In genomic region chr9:94165592-94166236, GRCh38 we compare ENCODE assay signal across 1 cellular context.
TF ChIP-seq lines count a peak whose summit lies in the region.

No MANE protein-coding gene starts in this region.

TF ChIP-seq in GM12878, 131 proteins besides CTCF, POLR2A, EP300 and RAD21 (continued from another document and continues in another):
- TF ChIP-seq MYC (IDR thresholded peaks at IDR 0.05; ENCODE audit: insufficient read depth, insufficient read length, insufficient replicate concordance, low read length, severe bottlenecking) (peak; percentile 76), MEF2A (IDR thresholded peaks at IDR 0.05; ENCODE audit: insufficient read depth, low read depth, low read length) (no peak), TCF12 (IDR thresholded peaks at IDR 0.05; ENCODE audit: low read depth, low read length) (no peak), EED (IDR thresholded peaks at IDR 0.05; ENCODE audit: low read depth) (no peak), KAT2A (conservative IDR thresholded peaks at IDR 0.05; ENCODE audit: control insufficient read depth, low read depth, low read length) (no peak), SUPT20H (IDR thresholded peaks at IDR 0.05; ENCODE audit: borderline replicate concordance, control insufficient read depth, low read depth, low read length) (no peak), BMI1 (IDR thresholded peaks at IDR 0.05; ENCODE audit: borderline replicate concordance) (no peak), ASH2L (IDR thresholded peaks at IDR 0.05; ENCODE audit: borderline replicate concordance, low read depth) (no peak), CBX3 (IDR thresholded peaks at IDR 0.05; ENCODE audit: borderline replicate concordance, low read depth) (no peak), JUND (IDR thresholded peaks at IDR 0.05; ENCODE audit: low read depth, low read length) (no peak), CREB1 (IDR thresholded peaks at IDR 0.05; ENCODE audit: low read depth) (peak; percentile 88), TAF1 (IDR thresholded peaks at IDR 0.05; ENCODE audit: borderline replicate concordance, low read depth, low read length) (no peak), STAT3 (IDR thresholded peaks at IDR 0.05; ENCODE audit: low read depth, low read length) (no peak), ZNF217 (IDR thresholded peaks at IDR 0.05) (peak; percentile 40; the same call in 1 of the 2 replicates), NFYA (IDR thresholded peaks at IDR 0.05; ENCODE audit: borderline replicate concordance, low read depth, low read length) (peak; percentile 90), PAX8 (IDR thresholded peaks at IDR 0.05) (no peak), LARP7 (IDR thresholded peaks at IDR 0.05) (no peak), SREBF1 (IDR thresholded peaks at IDR 0.05; ENCODE audit: low read length) (no peak), HDGF (IDR thresholded peaks at IDR 0.05) (peak; percentile 89; the same call in 1 of the 2 replicates), CHD2 (IDR thresholded peaks at IDR 0.05; ENCODE audit: borderline replicate concordance, low read depth, low read length) (peak; percentile 94), ZNF622 (IDR thresholded peaks at IDR 0.05) (no peak), SRF (IDR thresholded peaks at IDR 0.05; ENCODE audit: low read depth in 2 of 2, low read length in 2 of 2) (no peak), MYB (IDR thresholded peaks at IDR 0.05; ENCODE audit: borderline replicate concordance, low read depth, low read length) (no peak), RELB (IDR thresholded peaks at IDR 0.05; ENCODE audit: low read depth) (no peak), DPF2 (IDR thresholded peaks at IDR 0.05) (peak; percentile 98; the same call in 1 of the 2 replicates), FOXM1 (IDR thresholded peaks at IDR 0.05; ENCODE audit: low read depth, low read length) (no peak), HCFC1 (IDR thresholded peaks at IDR 0.05; ENCODE audit: low read length) (no peak; the same call in 1 of the 2 replicates), BCL3 (IDR thresholded peaks at IDR 0.05; ENCODE audit: borderline replicate concordance, insufficient read depth, low read depth, low read length, poor library complexity, severe bottlenecking) (no peak), POLR2AphosphoS2 (IDR thresholded peaks at IDR 0.05; ENCODE audit: low read depth, low read length) (peak; percentile 74; the same call in 1 of the 2 replicates), SPI1 (IDR thresholded peaks at IDR 0.05; ENCODE audit: borderline replicate concordance, insufficient read depth, low read depth, low read length) (no peak), WRNIP1 (IDR thresholded peaks at IDR 0.05; ENCODE audit: borderline replicate concordance, low read depth, low read length) (no peak), PAX5 (IDR thresholded peaks at IDR 0.05; ENCODE audit: borderline replicate concordance, low read depth, low read length) (peak; percentile 2; the same call in 1 of the 2 replicates), HDAC2 (IDR thresholded peaks at IDR 0.05) (0 out of 2 replicates have a peak, but pooled peaks have one; percentile 47), NBN (IDR thresholded peaks at IDR 0.05) (peak; percentile 46; the same call in 1 of the 2 replicates), RFX5 (IDR thresholded peaks at IDR 0.05; ENCODE audit: low read depth, low read length) (0 out of 2 replicates have a peak, but pooled peaks have one; percentile 44), SIN3A (IDR thresholded peaks at IDR 0.05; ENCODE audit: low read depth, low read length) (peak; percentile 78; the same call in 1 of the 2 replicates), SMAD5 (IDR thresholded peaks at IDR 0.05; ENCODE audit: low read depth) (no peak), BCL11A (IDR thresholded peaks at IDR 0.05; ENCODE audit: low read depth, low read length) (no peak), MAX (IDR thresholded peaks at IDR 0.05; ENCODE audit: low read depth, low read length) (peak; percentile 97), TCF7 (IDR thresholded peaks at IDR 0.05; ENCODE audit: borderline replicate concordance) (no peak), ZNF207 (IDR thresholded peaks at IDR 0.05; ENCODE audit: borderline replicate concordance) (no peak), NR2C2 (IDR thresholded peaks at IDR 0.05; ENCODE audit: borderline replicate concordance, control insufficient read depth, insufficient read length, low read depth) (no peak), EGR1 (IDR thresholded peaks at IDR 0.05; ENCODE audit: borderline replicate concordance in 1 of 2, low read depth in 2 of 2, low read length in 2 of 2) (peak in 1 of 2 experiments; percentile 37; a peak in 1 of 3 replicates), YY1 (IDR thresholded peaks at IDR 0.05; ENCODE audit: low read depth, low read length) (no peak), POLR2AphosphoS5 (IDR thresholded peaks at IDR 0.05; ENCODE audit: low read length) (no peak), CHD1 (IDR thresholded peaks at IDR 0.05; ENCODE audit: low read depth, low read length) (no peak), SREBF2 (IDR thresholded peaks at IDR 0.05; ENCODE audit: low read length) (no peak), SUZ12 (IDR thresholded peaks at IDR 0.05; ENCODE audit: unreplicated experiment) (no peak)
- TF ChIP-seq, protein P1, sequence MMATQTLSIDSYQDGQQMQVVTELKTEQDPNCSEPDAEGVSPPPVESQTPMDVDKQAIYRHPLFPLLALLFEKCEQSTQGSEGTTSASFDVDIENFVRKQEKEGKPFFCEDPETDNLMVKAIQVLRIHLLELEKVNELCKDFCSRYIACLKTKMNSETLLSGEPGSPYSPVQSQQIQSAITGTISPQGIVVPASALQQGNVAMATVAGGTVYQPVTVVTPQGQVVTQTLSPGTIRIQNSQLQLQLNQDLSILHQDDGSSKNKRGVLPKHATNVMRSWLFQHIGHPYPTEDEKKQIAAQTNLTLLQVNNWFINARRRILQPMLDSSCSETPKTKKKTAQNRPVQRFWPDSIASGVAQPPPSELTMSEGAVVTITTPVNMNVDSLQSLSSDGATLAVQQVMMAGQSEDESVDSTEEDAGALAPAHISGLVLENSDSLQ (IDR thresholded peaks at IDR 0.05): peak; percentile 98
- TF ChIP-seq, protein P2, sequence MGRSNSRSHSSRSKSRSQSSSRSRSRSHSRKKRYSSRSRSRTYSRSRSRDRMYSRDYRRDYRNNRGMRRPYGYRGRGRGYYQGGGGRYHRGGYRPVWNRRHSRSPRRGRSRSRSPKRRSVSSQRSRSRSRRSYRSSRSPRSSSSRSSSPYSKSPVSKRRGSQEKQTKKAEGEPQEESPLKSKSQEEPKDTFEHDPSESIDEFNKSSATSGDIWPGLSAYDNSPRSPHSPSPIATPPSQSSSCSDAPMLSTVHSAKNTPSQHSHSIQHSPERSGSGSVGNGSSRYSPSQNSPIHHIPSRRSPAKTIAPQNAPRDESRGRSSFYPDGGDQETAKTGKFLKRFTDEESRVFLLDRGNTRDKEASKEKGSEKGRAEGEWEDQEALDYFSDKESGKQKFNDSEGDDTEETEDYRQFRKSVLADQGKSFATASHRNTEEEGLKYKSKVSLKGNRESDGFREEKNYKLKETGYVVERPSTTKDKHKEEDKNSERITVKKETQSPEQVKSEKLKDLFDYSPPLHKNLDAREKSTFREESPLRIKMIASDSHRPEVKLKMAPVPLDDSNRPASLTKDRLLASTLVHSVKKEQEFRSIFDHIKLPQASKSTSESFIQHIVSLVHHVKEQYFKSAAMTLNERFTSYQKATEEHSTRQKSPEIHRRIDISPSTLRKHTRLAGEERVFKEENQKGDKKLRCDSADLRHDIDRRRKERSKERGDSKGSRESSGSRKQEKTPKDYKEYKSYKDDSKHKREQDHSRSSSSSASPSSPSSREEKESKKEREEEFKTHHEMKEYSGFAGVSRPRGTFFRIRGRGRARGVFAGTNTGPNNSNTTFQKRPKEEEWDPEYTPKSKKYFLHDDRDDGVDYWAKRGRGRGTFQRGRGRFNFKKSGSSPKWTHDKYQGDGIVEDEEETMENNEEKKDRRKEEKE (IDR thresholded peaks at IDR 0.05): no peak
- TF ChIP-seq, protein P3, sequence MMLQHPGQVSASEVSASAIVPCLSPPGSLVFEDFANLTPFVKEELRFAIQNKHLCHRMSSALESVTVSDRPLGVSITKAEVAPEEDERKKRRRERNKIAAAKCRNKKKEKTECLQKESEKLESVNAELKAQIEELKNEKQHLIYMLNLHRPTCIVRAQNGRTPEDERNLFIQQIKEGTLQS (IDR thresholded peaks at IDR 0.05; ENCODE audit: borderline replicate concordance, extremely low read depth, low read depth, low read length): peak; percentile 68; the same call in 1 of the 2 replicates
- TF ChIP-seq, protein P4, sequence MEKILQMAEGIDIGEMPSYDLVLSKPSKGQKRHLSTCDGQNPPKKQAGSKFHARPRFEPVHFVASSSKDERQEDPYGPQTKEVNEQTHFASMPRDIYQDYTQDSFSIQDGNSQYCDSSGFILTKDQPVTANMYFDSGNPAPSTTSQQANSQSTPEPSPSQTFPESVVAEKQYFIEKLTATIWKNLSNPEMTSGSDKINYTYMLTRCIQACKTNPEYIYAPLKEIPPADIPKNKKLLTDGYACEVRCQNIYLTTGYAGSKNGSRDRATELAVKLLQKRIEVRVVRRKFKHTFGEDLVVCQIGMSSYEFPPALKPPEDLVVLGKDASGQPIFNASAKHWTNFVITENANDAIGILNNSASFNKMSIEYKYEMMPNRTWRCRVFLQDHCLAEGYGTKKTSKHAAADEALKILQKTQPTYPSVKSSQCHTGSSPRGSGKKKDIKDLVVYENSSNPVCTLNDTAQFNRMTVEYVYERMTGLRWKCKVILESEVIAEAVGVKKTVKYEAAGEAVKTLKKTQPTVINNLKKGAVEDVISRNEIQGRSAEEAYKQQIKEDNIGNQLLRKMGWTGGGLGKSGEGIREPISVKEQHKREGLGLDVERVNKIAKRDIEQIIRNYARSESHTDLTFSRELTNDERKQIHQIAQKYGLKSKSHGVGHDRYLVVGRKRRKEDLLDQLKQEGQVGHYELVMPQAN (conservative IDR thresholded peaks at IDR 0.05): 0 out of 2 replicates have a peak, but pooled peaks have one; percentile 28
- TF ChIP-seq, protein P5, sequence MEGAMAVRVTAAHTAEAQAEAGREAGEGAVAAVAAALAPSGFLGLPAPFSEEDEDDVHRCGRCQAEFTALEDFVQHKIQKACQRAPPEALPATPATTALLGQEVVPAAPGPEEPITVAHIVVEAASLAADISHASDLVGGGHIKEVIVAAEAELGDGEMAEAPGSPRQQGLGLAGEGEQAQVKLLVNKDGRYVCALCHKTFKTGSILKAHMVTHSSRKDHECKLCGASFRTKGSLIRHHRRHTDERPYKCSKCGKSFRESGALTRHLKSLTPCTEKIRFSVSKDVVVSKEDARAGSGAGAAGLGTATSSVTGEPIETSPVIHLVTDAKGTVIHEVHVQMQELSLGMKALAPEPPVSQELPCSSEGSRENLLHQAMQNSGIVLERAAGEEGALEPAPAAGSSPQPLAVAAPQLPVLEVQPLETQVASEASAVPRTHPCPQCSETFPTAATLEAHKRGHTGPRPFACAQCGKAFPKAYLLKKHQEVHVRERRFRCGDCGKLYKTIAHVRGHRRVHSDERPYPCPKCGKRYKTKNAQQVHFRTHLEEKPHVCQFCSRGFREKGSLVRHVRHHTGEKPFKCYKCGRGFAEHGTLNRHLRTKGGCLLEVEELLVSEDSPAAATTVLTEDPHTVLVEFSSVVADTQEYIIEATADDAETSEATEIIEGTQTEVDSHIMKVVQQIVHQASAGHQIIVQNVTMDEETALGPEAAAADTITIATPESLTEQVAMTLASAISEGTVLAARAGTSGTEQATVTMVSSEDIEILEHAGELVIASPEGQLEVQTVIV (IDR thresholded peaks at IDR 0.05; ENCODE audit: borderline replicate concordance, partially characterized antibody): no peak
- TF ChIP-seq, protein P6, sequence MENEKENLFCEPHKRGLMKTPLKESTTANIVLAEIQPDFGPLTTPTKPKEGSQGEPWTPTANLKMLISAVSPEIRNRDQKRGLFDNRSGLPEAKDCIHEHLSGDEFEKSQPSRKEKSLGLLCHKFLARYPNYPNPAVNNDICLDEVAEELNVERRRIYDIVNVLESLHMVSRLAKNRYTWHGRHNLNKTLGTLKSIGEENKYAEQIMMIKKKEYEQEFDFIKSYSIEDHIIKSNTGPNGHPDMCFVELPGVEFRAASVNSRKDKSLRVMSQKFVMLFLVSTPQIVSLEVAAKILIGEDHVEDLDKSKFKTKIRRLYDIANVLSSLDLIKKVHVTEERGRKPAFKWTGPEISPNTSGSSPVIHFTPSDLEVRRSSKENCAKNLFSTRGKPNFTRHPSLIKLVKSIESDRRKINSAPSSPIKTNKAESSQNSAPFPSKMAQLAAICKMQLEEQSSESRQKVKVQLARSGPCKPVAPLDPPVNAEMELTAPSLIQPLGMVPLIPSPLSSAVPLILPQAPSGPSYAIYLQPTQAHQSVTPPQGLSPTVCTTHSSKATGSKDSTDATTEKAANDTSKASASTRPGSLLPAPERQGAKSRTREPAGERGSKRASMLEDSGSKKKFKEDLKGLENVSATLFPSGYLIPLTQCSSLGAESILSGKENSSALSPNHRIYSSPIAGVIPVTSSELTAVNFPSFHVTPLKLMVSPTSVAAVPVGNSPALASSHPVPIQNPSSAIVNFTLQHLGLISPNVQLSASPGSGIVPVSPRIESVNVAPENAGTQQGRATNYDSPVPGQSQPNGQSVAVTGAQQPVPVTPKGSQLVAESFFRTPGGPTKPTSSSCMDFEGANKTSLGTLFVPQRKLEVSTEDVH (IDR thresholded peaks at IDR 0.05; ENCODE audit: low read depth, partially characterized antibody): no peak
